Comparison of ENCODE assay signal across 22 cellular contexts in genomic region chr3:197593046-197593380, GRCh38. TPM values are rescaled to one million over a fixed set of nuclear protein-coding genes. Genes with fewer than 3 reads are reported as not detected.
DNase-seq lines count a peak whose midpoint lies in the region; ATAC-seq and TF ChIP-seq lines count a peak whose summit lies in the region.
"Had no signal": no experiment of that assay in that cellular context is flagged by ENCODE, and none has a peak within 500 bp of the region (broad histone marks: within the 10 kb centered on the region; RNA-seq: fewer than 3 reads in every experiment).

No MANE protein-coding gene starts in this region.

- no peaks in the 10 kb centered on the region for H3K9me3 Mint-ChIP-seq in natural killer cell treated with Interleukin-12 subunit alpha and Interleukin-12 subunit beta and Interleukin-15 and Interleukin-18, amount 100 ng/mL, for 72 hours
- H3K9me3 Mint-ChIP-seq in natural killer cell, result no peaks in the 10 kb centered on the region
- H3K9me3 Mint-ChIP-seq in activated naive CD8-positive, alpha-beta T cell treated with anti-CD3 and anti-CD28 coated beads, Interleukin-2, amount 50 U/mL, for 24 hours, result no peaks in the 10 kb centered on the region
- H3K9me3 Mint-ChIP-seq: endodermal cell had no signal

- H3K4me3 Mint-ChIP-seq in natural killer cell treated with Interleukin-12 subunit alpha and Interleukin-12 subunit beta and Interleukin-15 and Interleukin-18, amount 100 ng/mL, for 72 hours, result peak overlapping the region; percentile 71
- H3K4me3 Mint-ChIP-seq in natural killer cell, result no peak overlapping the region
- H3K4me3 Mint-ChIP-seq in activated naive CD8-positive, alpha-beta T cell treated with anti-CD3 and anti-CD28 coated beads, Interleukin-2, amount 50 U/mL, for 24 hours, result peak overlapping the region; percentile 49
- H3K4me3 Mint-ChIP-seq: endodermal cell had no signal

- no peak for ATAC-seq in natural killer cell treated with Interleukin-12 subunit alpha and Interleukin-12 subunit beta and Interleukin-15 and Interleukin-18, amount 100 ng/mL, for 72 hours
- ATAC-seq in natural killer cell (no peak), GM19351 (IDR thresholded peaks at IDR 0.05; ENCODE audit: unreplicated experiment) (no peak), GM21367 (IDR thresholded peaks at IDR 0.05; ENCODE audit: unreplicated experiment) (no peak)
- ATAC-seq in activated naive CD8-positive, alpha-beta T cell treated with anti-CD3 and anti-CD28 coated beads, Interleukin-2, amount 50 U/mL, for 24 hours, result no peak
- ATAC-seq: pancreas, sciatic nerve, SK-N-SH treated with all-trans-retinoic acid at 6 μM for 48 hours had no signal

- H3K9ac ChIP-seq in SK-N-MC (ENCODE audit: insufficient read length), result peak overlapping the region; percentile 43

- intact Hi-C loops in natural killer cell (cut with micrococcal nuclease), result no loop called here

- H3K9me3 ChIP-seq in SK-N-MC (ENCODE audit: low read depth, low read length), result no peaks in the 10 kb centered on the region
- H3K9me3 ChIP-seq: adrenal gland, colonic mucosa, pancreas, thoracic aorta had no signal

- peak overlapping the region; percentile 64 for H3K27ac ChIP-seq in SK-N-MC
- H3K27ac ChIP-seq: adrenal gland, colonic mucosa, pancreas, thoracic aorta had no signal

- no peaks in the 10 kb centered on the region for H3K36me3 Mint-ChIP-seq in natural killer cell treated with Interleukin-12 subunit alpha and Interleukin-12 subunit beta and Interleukin-15 and Interleukin-18, amount 100 ng/mL, for 72 hours
- H3K36me3 Mint-ChIP-seq in natural killer cell, result no peaks in the 10 kb centered on the region
- peaks cover 4% of the 10 kb centered on the region for H3K36me3 Mint-ChIP-seq in activated naive CD8-positive, alpha-beta T cell treated with anti-CD3 and anti-CD28 coated beads, Interleukin-2, amount 50 U/mL, for 24 hours (ENCODE audit: low read depth)

- in situ Hi-C loops in GM13976 (cut with MboI; ENCODE audit: low sequenced_read_pairs, unreplicated experiment), result no loop called here

- peaks cover 11 to 15% of the 10 kb centered on the region in 2 donors for H3K4me1 Mint-ChIP-seq in natural killer cell treated with Interleukin-12 subunit alpha and Interleukin-12 subunit beta and Interleukin-15 and Interleukin-18, amount 100 ng/mL, for 72 hours (ENCODE audit: low read depth in 2 of 2)
- H3K4me1 Mint-ChIP-seq in natural killer cell, result peaks cover 0 to 10% of the 10 kb centered on the region in 2 donors
- peaks cover 31% of the 10 kb centered on the region for H3K4me1 Mint-ChIP-seq in activated naive CD8-positive, alpha-beta T cell treated with anti-CD3 and anti-CD28 coated beads, Interleukin-2, amount 50 U/mL, for 24 hours

- H3K4me3 ChIP-seq in SK-N-MC, result no peak overlapping the region
- H3K4me3 ChIP-seq: adrenal gland, colonic mucosa, lung, pancreas, thoracic aorta had no signal

- H3K27ac Mint-ChIP-seq in natural killer cell treated with Interleukin-12 subunit alpha and Interleukin-12 subunit beta and Interleukin-15 and Interleukin-18, amount 100 ng/mL, for 72 hours, result peak overlapping the region; percentile 8 to 82
- peak overlapping the region in 1 of 2 donors; percentile 0 for H3K27ac Mint-ChIP-seq in natural killer cell
- peak overlapping the region; percentile 90 for H3K27ac Mint-ChIP-seq in activated naive CD8-positive, alpha-beta T cell treated with anti-CD3 and anti-CD28 coated beads, Interleukin-2, amount 50 U/mL, for 24 hours
- H3K27ac Mint-ChIP-seq: endodermal cell had no signal

- H3K36me3 ChIP-seq in SK-N-MC (ENCODE audit: insufficient read depth, low read length), result no peaks in the 10 kb centered on the region
- H3K36me3 ChIP-seq: adrenal gland, colonic mucosa, pancreas, thoracic aorta had no signal

- TF ChIP-seq CTCF in natural killer cell (IDR thresholded peaks at IDR 0.05), result no peak
- no peak for TF ChIP-seq CTCF in GM13976 (IDR thresholded peaks at IDR 0.05; ENCODE audit: borderline replicate concordance, control extremely low read depth, extremely low read depth, insufficient read depth, missing control alignments)

- H3K27me3 Mint-ChIP-seq in natural killer cell treated with Interleukin-12 subunit alpha and Interleukin-12 subunit beta and Interleukin-15 and Interleukin-18, amount 100 ng/mL, for 72 hours, result peaks cover 0 to 4% of the 10 kb centered on the region in 2 donors
- H3K27me3 Mint-ChIP-seq in natural killer cell (ENCODE audit: low read depth in 2 of 2), result peaks cover under 1 to 6% of the 10 kb centered on the region in 2 donors
- no peaks in the 10 kb centered on the region for H3K27me3 Mint-ChIP-seq in activated naive CD8-positive, alpha-beta T cell treated with anti-CD3 and anti-CD28 coated beads, Interleukin-2, amount 50 U/mL, for 24 hours

- no peak for DNase-seq in natural killer cell treated with Interleukin-12 subunit alpha and Interleukin-12 subunit beta and Interleukin-15 and Interleukin-18, amount 100 ng/mL, for 72 hours (ENCODE audit: low spot score)
- DNase-seq in natural killer cell (no peak), SK-N-MC (ENCODE audit: low read depth, low spot score) (no peak), GM13976 (ENCODE audit: low spot score) (no peak)
- no peak for DNase-seq in activated naive CD8-positive, alpha-beta T cell treated with anti-CD3 and anti-CD28 coated beads, Interleukin-2, amount 50 U/mL, for 24 hours
- DNase-seq: activated CD4-positive, CD25-positive, alpha-beta regulatory T cell treated with anti-CD3 and anti-CD28 coated beads, Interleukin-2, amount 50 U/mL, for 72 hours; adrenal gland; colonic mucosa; COR-L47; endodermal cell; kidney; NCI-H1417 treated with DMSO at 0.1 percent for 48 hours; NCI-H2107; NCI-H510A; NK-92 treated with Interleukin-12 subunit alpha and Interleukin-12 subunit beta, amount 100 ng/mL, for 24 hours; pancreas had no signal

RNA-seq across cellular contexts. Expression of gene BDH1, which starts 37.2 kb away (rescaled TPM):
- 100 to 1,000 TPM in 1 of 2 donors, 10 to 100 TPM in 1; 62.4 to 136 TPM for total RNA-seq in natural killer cell treated with Interleukin-12 subunit alpha and Interleukin-12 subunit beta and Interleukin-15 and Interleukin-18, amount 100 ng/mL, for 72 hours
- total RNA-seq in natural killer cell, result 10 to 100 TPM; 14.0 to 24.5 (median 17.4) TPM
